ENCODE assay signal across 19 cellular contexts in genomic region chr14:64741200-64741599, GRCh38.
"Had no signal": no experiment of that assay in that cellular context is flagged by ENCODE, and none has a peak within 500 bp of the region (broad histone marks: within the 10 kb centered on the region; RNA-seq: fewer than 3 reads in every experiment).

No MANE protein-coding gene starts in this region.

- H3K27ac Mint-ChIP-seq: neural progenitor cell had no signal

- H3K9me3 Mint-ChIP-seq: neural progenitor cell had no signal

- H3K27me3 Mint-ChIP-seq: naive thymus-derived CD4-positive, alpha-beta T cell had no signal

- H3K4me3 Mint-ChIP-seq: naive thymus-derived CD4-positive, alpha-beta T cell; neural progenitor cell had no signal

- H3K4me1 Mint-ChIP-seq: neural progenitor cell had no signal

- H3K4me1 ChIP-seq: prostate gland had no signal

- DNase-seq: colonic mucosa; effector CD8-positive, alpha-beta T cell; heart left ventricle; hippocampal formation; kidney glomerular epithelial cell; mammary epithelial cell; naive thymus-derived CD4-positive, alpha-beta T cell; nucleus accumbens; pancreas; right lobe of liver; stimulated activated CD4-positive, alpha-beta T cell treated with anti-CD3 and anti-CD28 coated beads, Interleukin-4, amount 100 ng/mL, for 1 hour; stimulated activated naive CD4-positive, alpha-beta T cell; stomach; substantia nigra; transverse colon had no signal

- ATAC-seq: esophagus mucosa; heart left ventricle; naive thymus-derived CD4-positive, alpha-beta T cell; pancreas; right lobe of liver had no signal

- H3K4me3 ChIP-seq: colonic mucosa, heart left ventricle, neural progenitor cell, pancreas, prostate gland, right lobe of liver, stomach, thoracic aorta, transverse colon had no signal

- H3K27ac ChIP-seq: colonic mucosa, heart left ventricle, neural progenitor cell, pancreas, prostate gland, right lobe of liver, stomach, thoracic aorta, transverse colon had no signal

- H3K36me3 ChIP-seq: neural progenitor cell had no signal

- H3K27me3 ChIP-seq: colonic mucosa, heart left ventricle, neural progenitor cell, pancreas, right lobe of liver, stomach, transverse colon had no signal

- H3K9me3 ChIP-seq: colonic mucosa, heart left ventricle, pancreas, prostate gland, right lobe of liver, stomach, thoracic aorta, transverse colon had no signal
